9 cellular contexts compared by ENCODE assay signal in the genomic region with DNA sequence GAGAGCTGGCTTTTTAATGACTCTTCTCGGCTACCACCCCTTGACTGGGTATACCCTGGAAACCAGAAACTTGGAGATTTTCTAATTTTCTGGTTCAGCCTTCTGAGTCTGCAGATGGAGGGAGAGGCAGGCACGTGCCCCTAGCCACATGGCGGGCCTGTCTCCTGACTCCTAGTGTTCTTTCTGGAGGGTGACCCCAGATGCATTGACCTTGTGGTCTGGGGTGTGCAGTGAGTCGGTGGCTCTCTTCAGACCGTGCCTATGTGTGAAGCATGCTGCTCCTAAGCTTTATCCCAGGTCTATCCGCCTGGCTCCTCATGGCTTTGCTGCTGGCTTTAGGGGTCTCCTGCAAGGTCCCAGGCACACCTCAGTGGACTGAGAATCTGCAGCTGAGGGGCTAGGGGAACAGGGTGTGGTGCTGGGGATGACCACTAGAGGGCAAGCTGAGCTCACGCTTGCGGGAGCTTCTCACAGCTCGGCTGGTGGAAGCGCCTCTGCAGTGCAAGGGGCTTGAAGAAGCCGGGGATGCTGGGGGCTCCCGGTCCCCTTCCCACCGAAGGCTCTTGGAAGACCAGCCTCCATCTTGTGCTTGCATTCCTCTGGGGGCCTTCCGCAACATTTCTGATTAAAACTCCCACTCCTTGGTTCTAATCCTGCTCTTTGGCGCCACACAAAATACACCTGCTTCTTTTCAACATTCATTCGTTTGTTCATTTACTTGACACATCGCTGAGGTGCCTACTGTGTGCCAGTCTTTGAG. TPM values are rescaled to one million over a fixed set of nuclear protein-coding genes. Genes with fewer than 3 reads are reported as not detected.
DNase-seq lines count a peak whose midpoint lies in the region; ATAC-seq and TF ChIP-seq lines count a peak whose summit lies in the region.
"Had no signal": no experiment of that assay in that cellular context is flagged by ENCODE, and none has a peak within 500 bp of the region (broad histone marks: within the 10 kb centered on the region; RNA-seq: fewer than 3 reads in every experiment).

No MANE protein-coding gene starts in this region.

- TF ChIP-seq POLR2A in NB4 (IDR thresholded peaks at IDR 0.05; ENCODE audit: extremely low read depth, insufficient read length), result no peak

- H3K9me3 Mint-ChIP-seq in HFFc6, result no peaks in the 10 kb centered on the region
- H3K9me3 Mint-ChIP-seq: stimulated activated naive CD8-positive, alpha-beta T cell treated with anti-CD3 and anti-CD28 coated beads, Interleukin-15, Interleukin-2, amounts not matched to agents 100 ng/mL and 50 ng/mL, for 24 hours had no signal

- H3K27ac Mint-ChIP-seq in HFFc6, result no peak overlapping the region
- H3K27ac Mint-ChIP-seq: stimulated activated naive CD8-positive, alpha-beta T cell treated with anti-CD3 and anti-CD28 coated beads, Interleukin-15, Interleukin-2, amounts not matched to agents 100 ng/mL and 50 ng/mL, for 24 hours had no signal

- no peak for ATAC-seq in HG02840 (IDR thresholded peaks at IDR 0.05; ENCODE audit: low FRiP score, unreplicated experiment)

- DNase-seq in HFFc6 (peak; percentile 37), NB4 (ENCODE audit: low read depth) (peak; percentile 62), T-helper 9 cell (peak; percentile 49), astrocyte of the spinal cord (ENCODE audit: low read depth, low spot score) (peak; percentile 53), iPS DF 19.7 (ENCODE audit: low read depth, low spot score) (peak; percentile 42), smooth muscle cell (lab: John Stamatoyannopoulos, UW; ENCODE audit: unreplicated experiment) (peak; percentile 35)

- H3K36me3 ChIP-seq in smooth muscle cell (ENCODE audit: low read depth), result no peaks in the 10 kb centered on the region

- H2AFZ ChIP-seq in smooth muscle cell (ENCODE audit: low read depth), result no peak overlapping the region

- no peak overlapping the region for H3K9ac ChIP-seq in smooth muscle cell (ENCODE audit: low read depth)

- H4K20me1 ChIP-seq in smooth muscle cell (ENCODE audit: low read depth), result no peaks in the 10 kb centered on the region

- WGBS in smooth muscle cell (ENCODE audit: low lambda C conversion rate), result 33% methylated on average over 17 of the region's 17 CpGs

- no peaks in the 10 kb centered on the region for H3K4me1 ChIP-seq in smooth muscle cell (ENCODE audit: low read depth)

- H3K4me1 Mint-ChIP-seq in HFFc6 (ENCODE audit: low read depth), result no peaks in the 10 kb centered on the region

- H3K27ac ChIP-seq in smooth muscle cell (ENCODE audit: low read depth), result no peak overlapping the region

- H3K9me3 ChIP-seq in smooth muscle cell (replicated peaks; ENCODE audit: low read depth), result no peaks in the 10 kb centered on the region

- H3K4me2 ChIP-seq in smooth muscle cell, result no peak overlapping the region

- no peaks in the 10 kb centered on the region for H3K79me2 ChIP-seq in smooth muscle cell (ENCODE audit: low read depth)

- H3K4me3 ChIP-seq in GM12875 (ENCODE audit: low read depth, low read length) (no peak overlapping the region), NB4 (ENCODE audit: low read depth, low read length) (no peak overlapping the region), astrocyte of the spinal cord (ENCODE audit: low read depth, low read length) (no peak overlapping the region), smooth muscle cell (no peak overlapping the region)

- H3F3A ChIP-seq in smooth muscle cell (ENCODE audit: low read depth), result no peaks in the 10 kb centered on the region

- H3K27me3 Mint-ChIP-seq in HFFc6 (ENCODE audit: insufficient read depth), result peaks cover 16% of the 10 kb centered on the region
- H3K27me3 Mint-ChIP-seq: stimulated activated naive CD8-positive, alpha-beta T cell treated with anti-CD3 and anti-CD28 coated beads, Interleukin-15, Interleukin-2, amounts not matched to agents 100 ng/mL and 50 ng/mL, for 24 hours had no signal

- no peak overlapping the region for H3K4me3 Mint-ChIP-seq in HFFc6
- H3K4me3 Mint-ChIP-seq: stimulated activated naive CD8-positive, alpha-beta T cell treated with anti-CD3 and anti-CD28 coated beads, Interleukin-15, Interleukin-2, amounts not matched to agents 100 ng/mL and 50 ng/mL, for 24 hours had no signal

- H3K36me3 Mint-ChIP-seq in HFFc6 (ENCODE audit: low read depth), result no peaks in the 10 kb centered on the region

- peak; percentile 99 for TF ChIP-seq CTCF in GM12875 (IDR thresholded peaks at IDR 0.05; ENCODE audit: borderline replicate concordance, insufficient read depth, low read depth, low read length)
- TF ChIP-seq CTCF in HFFc6 (IDR thresholded peaks at IDR 0.05), result peak; percentile 97
- TF ChIP-seq CTCF in NB4 (IDR thresholded peaks at IDR 0.05; ENCODE audit: low read depth, low read length), result peak; percentile 90
- peak; percentile 98 for TF ChIP-seq CTCF in astrocyte of the spinal cord (IDR thresholded peaks at IDR 0.05; ENCODE audit: low read depth, low read length)
- peak; percentile 81 for TF ChIP-seq CTCF in smooth muscle cell (IDR thresholded peaks at IDR 0.05; ENCODE audit: borderline replicate concordance, insufficient read depth, poor library complexity, severe bottlenecking)

- H3K27me3 ChIP-seq in smooth muscle cell (ENCODE audit: low read depth), result peaks cover 25% of the 10 kb centered on the region

- in situ Hi-C loops in astrocyte of the spinal cord (cut with HindIII; ENCODE audit: low sequenced_read_pairs), result no loop called here

RNA-seq across cellular contexts. Expression of a gene that starts 51.8 kb away (rescaled TPM):
- total RNA-seq in HFFc6 (2021; fragmentation: NEBNext Ultra II Directional; extraction: Animal tissue kit (Norgen Biotek cat#: 25700)), result not detected
- not detected in 2 replicates for total RNA-seq in smooth muscle cell
- not detected in 2 replicates for polyA plus RNA-seq in smooth muscle cell

RNA-seq across cellular contexts. Expression of a gene that starts 54.7 kb away (rescaled TPM):
- not detected for total RNA-seq in HFFc6 (2021; fragmentation: NEBNext Ultra II Directional; extraction: Animal tissue kit (Norgen Biotek cat#: 25700))
- not detected in 2 replicates for total RNA-seq in smooth muscle cell
- polyA plus RNA-seq in smooth muscle cell, result not detected in 2 replicates
